In genomic region chr19:12610540-12611360, GRCh38 we compare ENCODE assay signal across 8 cellular contexts. TPM values are rescaled to one million over a fixed set of nuclear protein-coding genes. Genes with fewer than 3 reads are reported as not detected.
DNase-seq lines count a peak whose midpoint lies in the region; ATAC-seq lines count a peak whose summit lies in the region.

Gene ZNF490, minus strand, starts transcription at chr19:12610813. Its CDS starts 133 bp downstream, at chr19:12610680.
Gene ZNF791, plus strand, starts transcription at chr19:12610920. Its CDS starts 160 bp downstream, at chr19:12611080.

- H3K4me1 Mint-ChIP-seq in IgD-negative memory B cell = peaks cover 23 to 36% (median 35%) of the 10 kb centered on the region in 3 donors

- ATAC-seq in GM21528 (IDR thresholded peaks at IDR 0.05; ENCODE audit: low FRiP score, unreplicated experiment) = peak; percentile 70

- DNase-seq in DMS 273 (lab: John Stamatoyannopoulos, UW; ENCODE audit: unreplicated experiment) = peak; percentile 100
- DNase-seq in OCI-M1 (lab: John Stamatoyannopoulos, UW) = peak; percentile 97
- peak; percentile 96 for DNase-seq in activated T-cell treated with anti-CD3 and anti-CD28 coated beads for 24 hours (ENCODE audit: low read depth)
- DNase-seq in epidermal melanocyte (ENCODE audit: insufficient read length, low spot score) = peak; percentile 98
- DNase-seq in midbrain (lab: John Stamatoyannopoulos, UW) = peak; percentile 99
- peak; percentile 95 to 97 for DNase-seq in stimulated activated CD8-positive, alpha-beta memory T cell treated with anti-CD3 and anti-CD28 coated beads, Interleukin-15, amount 100 ng/mL, for 48 hours (ENCODE audit: low read depth in 2 of 2)

- H3K9me3 Mint-ChIP-seq in IgD-negative memory B cell = no peaks in the 10 kb centered on the region

- H3K4me3 Mint-ChIP-seq in IgD-negative memory B cell = peak within 1 kb of the TSS; percentile 92 to 100 (median 100)

- no peaks in the 10 kb centered on the region for H3K27me3 Mint-ChIP-seq in IgD-negative memory B cell

- peaks cover 4% of the 10 kb centered on the region for H3K36me3 Mint-ChIP-seq in IgD-negative memory B cell

- peak within 1 kb of the TSS; percentile 87 to 99 (median 98) for H3K27ac Mint-ChIP-seq in IgD-negative memory B cell

RNA-seq across cellular contexts. Expression of gene ZNF490, which starts in this region (rescaled TPM):
- polyA plus RNA-seq in IgD-negative memory B cell = 6.7 TPM

RNA-seq across cellular contexts. Expression of gene ZNF791, which starts in this region (rescaled TPM):
- 13.3 TPM for polyA plus RNA-seq in IgD-negative memory B cell

Comparison
In these comparisons a context has a peak if more than half of its experiments do, and no peak if none do; other contexts are left out.
1. Peak in every context shown above with its lines: DNase-seq and ATAC-seq.